21 cellular contexts compared by ENCODE assay signal in genomic region chr17:76468634-76469010, GRCh38. TPM values are rescaled to one million over a fixed set of nuclear protein-coding genes. Genes with fewer than 3 reads are reported as not detected.
DNase-seq lines count a peak whose midpoint lies in the region; ATAC-seq, FAIRE-seq and TF ChIP-seq lines count a peak whose summit lies in the region.
"Had no signal": no experiment of that assay in that cellular context is flagged by ENCODE, and none has a peak within 500 bp of the region (broad histone marks: within the 10 kb centered on the region; RNA-seq: fewer than 3 reads in every experiment).

No MANE protein-coding gene starts in this region.

- H4K20me1 ChIP-seq in BLaER1 (no peaks in the 10 kb centered on the region), GM12878 (ENCODE audit: control insufficient read depth, insufficient read depth) (no peaks in the 10 kb centered on the region), osteoblast (ENCODE audit: insufficient read depth, low read length) (no peaks in the 10 kb centered on the region)

- H3K4me3 ChIP-seq in BLaER1 (no peak overlapping the region), GM12878 (no peak overlapping the region), osteoblast (ENCODE audit: insufficient read depth, low read length) (no peak overlapping the region), esophagus squamous epithelium (no peak overlapping the region), transverse colon (no peak overlapping the region)

- TF ChIP-seq POLR2A in GM18951 (IDR thresholded peaks at IDR 0.05; ENCODE audit: extremely low read depth, insufficient read depth, insufficient read length) (peak; percentile 6), GM12878 (IDR thresholded peaks at IDR 0.05; ENCODE audit: low read depth, low read length) (0 out of 2 replicates have a peak, but pooled peaks have one; percentile 19), esophagus squamous epithelium (IDR thresholded peaks at IDR 0.05) (no peak), transverse colon (IDR thresholded peaks at IDR 0.05) (no peak)

- intact Hi-C loops in GM12878 (cut with micrococcal nuclease; ENCODE audit: unreplicated experiment) = no loop called here
- intact Hi-C loops in esophagus squamous epithelium (cut with DNase I) = no loop called here
- intact Hi-C loops in transverse colon (cut with DNase I; ENCODE audit: low total_unique reads) = no loop called here

- no peak overlapping the region for H3K9ac ChIP-seq in BLaER1
- no peak overlapping the region for H3K9ac ChIP-seq in GM12878 (ENCODE audit: control insufficient read depth, insufficient read depth, low read length)

- H3K9me3 ChIP-seq in BLaER1 (no peaks in the 10 kb centered on the region), GM12878 (replicated peaks; ENCODE audit: control insufficient read depth, insufficient read depth, low read length) (no peaks in the 10 kb centered on the region), osteoblast (ENCODE audit: low read depth, low read length) (no peaks in the 10 kb centered on the region), esophagus squamous epithelium (no peaks in the 10 kb centered on the region), transverse colon (no peaks in the 10 kb centered on the region)

- BruUV-seq in GM12878 (replicated peaks; lab: Mats Ljungman, UMichigan) = no TSS peak

- H2AFZ ChIP-seq in GM12878 (ENCODE audit: control insufficient read depth, low read depth, low read length) = no peak overlapping the region
- H2AFZ ChIP-seq in osteoblast (ENCODE audit: low read length) = no peak overlapping the region

- no peaks in the 10 kb centered on the region for H3K27me3 ChIP-seq in BLaER1
- no peaks in the 10 kb centered on the region for H3K27me3 ChIP-seq in GM12878 (replicated peaks in 1 of 2; ENCODE audit: control insufficient read depth in 2 of 2, insufficient read depth in 2 of 2, low read length in 1 of 2)
- H3K27me3 ChIP-seq in osteoblast (ENCODE audit: insufficient read depth, low read length) = peaks cover 2% of the 10 kb centered on the region
- no peaks in the 10 kb centered on the region for H3K27me3 ChIP-seq in esophagus squamous epithelium
- no peaks in the 10 kb centered on the region for H3K27me3 ChIP-seq in transverse colon

- RAD21 ChIA-PET in GM12878 (lab: Charles Lee; ENCODE audit: unreplicated experiment) = interaction anchor here (1.7 to 2.7 kb wide), 4 partner anchors 12 to 38 kb away, joined by 6 to 37 read pairs (median 14); partner anchors contain the start of gene RHBDF2

- H3K4me1 ChIP-seq in BLaER1 = peaks cover 51% of the 10 kb centered on the region
- H3K4me1 ChIP-seq in GM12878 (ENCODE audit: control insufficient read depth, insufficient read depth, low read length) = peaks cover 6% of the 10 kb centered on the region
- peaks cover 4% of the 10 kb centered on the region for H3K4me1 ChIP-seq in osteoblast (ENCODE audit: insufficient read depth, low read length)
- peaks cover 0 to 4% (median 4%) of the 10 kb centered on the region in 3 donors for H3K4me1 ChIP-seq in esophagus squamous epithelium
- peaks cover 0 to 4% (median 0%) of the 10 kb centered on the region in 4 donors for H3K4me1 ChIP-seq in transverse colon

- POLR2A ChIA-PET in GM12878 (lab: Charles Lee) = interaction anchor here (2.4 kb wide), 1 partner anchor 31 kb away, joined by 9 read pairs; no protein-coding TSS in a partner anchor

- DNase-seq in GM12878 (ENCODE audit: low read depth, low spot score) (no peak), osteoblast (ENCODE audit: insufficient read length, low spot score, missing footprints) (peak; percentile 36), NCI-H2107 treated with DMSO at 0.1 percent for 48 hours (lab: John Stamatoyannopoulos, UW; ENCODE audit: unreplicated experiment) (no peak), esophagus squamous epithelium (lab: John Stamatoyannopoulos, UW) (no peak), transverse colon (no peak)
- DNase-seq: CD8-positive, alpha-beta T cell; COR-L47; DMS153; DMS79 treated with DMSO at 0.1 percent for 48 hours; EL; HCEC 1CT; HFFc6 had no signal

- WGBS in GM12878 (ENCODE audit: insufficient coverage, insufficient replicate concordance, low lambda C conversion rate, missing lambda C conversion rate) = 91% methylated on average over 14 of the region's 14 CpGs
- WGBS in esophagus squamous epithelium, 2 donors = no CpG with 5 or more reads among the region's 14 CpGs
- WGBS in transverse colon (ENCODE audit: low coverage in 1 of 2), 2 donors = 89% methylated on average over 14 of the region's 14 CpGs; no CpG with 5 or more reads in 1 of the 2 donors

- no peak for FAIRE-seq in GM12878 (lab: Jason Lieb, UNC)
- FAIRE-seq: A204.1, D721Med, G401.6, GM12892, HepG2 had no signal

- SMC1A ChIA-PET in GM12878 (lab: Charles Lee; ENCODE audit: uncharacterized antibody, unreplicated experiment) = interaction anchor here (1.6 to 4.6 kb wide), 3 partner anchors 24 to 39 kb away, joined by 7 to 35 read pairs (median 19); no protein-coding TSS in a partner anchor

- H3K4me2 ChIP-seq in BLaER1 (peak overlapping the region; percentile 58; the same call in 1 of the 2 replicates), GM12878 (ENCODE audit: control insufficient read depth, insufficient read depth) (no peak overlapping the region), osteoblast (ENCODE audit: insufficient read depth, low read length) (no peak overlapping the region)

- no peaks in the 10 kb centered on the region for H3K79me2 ChIP-seq in GM12878 (ENCODE audit: control insufficient read depth, insufficient read depth, low read length)
- no peaks in the 10 kb centered on the region for H3K79me2 ChIP-seq in osteoblast (ENCODE audit: insufficient read depth, low read length)

- in situ Hi-C loops in GM18951 (cut with MboI; ENCODE audit: low sequenced_read_pairs, unreplicated experiment) = loop anchor here (5.0 kb wide), 1 partner anchor 39 kb away; no protein-coding TSS in a partner anchor
- in situ Hi-C loops in GM12878 (cut with MboI) = loop anchor here (5.0 kb wide), 1 partner anchor 39 kb away; no protein-coding TSS in a partner anchor
- in situ Hi-C loops in transverse colon (cut with MboI; ENCODE audit: low pct_ligation_motif_present in 1 of 4, low pct_unique_long_range_greater_than_20kb in 1 of 4, low sequenced_read_pairs in 3 of 4) = loop anchor here (5.0 to 10.0 kb wide), 2 partner anchors 39 to 46 kb away; no protein-coding TSS in a partner anchor

- CTCF ChIA-PET in GM12878 (lab: Yijun Ruan, JAX) = interaction anchor here (2.1 to 7.9 kb wide), 2 partner anchors 31 to 37 kb away, joined by 15 to 186 read pairs; partner anchors contain the start of gene RHBDF2

- no peak for ATAC-seq in GM12878
- ATAC-seq: CD8-positive, alpha-beta T cell; HepG2 had no signal

- no peak for TF ChIP-seq RAD21 in GM12878 (IDR thresholded peaks at IDR 0.05; ENCODE audit: insufficient read depth, low read depth, low read length)

- TF ChIP-seq CTCF in GM12878 (IDR thresholded peaks at IDR 0.05 in 2 of 3, conservative IDR thresholded peaks at IDR 0.05 in 1 of 3; ENCODE audit: control insufficient read depth in 2 of 3, extremely low read depth in 1 of 3, insufficient read depth in 1 of 3, low read depth in 3 of 3, low read length in 3 of 3) (no peak), osteoblast (IDR thresholded peaks at IDR 0.05; ENCODE audit: extremely low read depth, low read depth, low read length) (no peak), esophagus squamous epithelium (IDR thresholded peaks at IDR 0.05) (no peak), transverse colon (IDR thresholded peaks at IDR 0.05) (no peak)

- TF ChIP-seq EP300 in GM12878 (IDR thresholded peaks at IDR 0.05; ENCODE audit: borderline replicate concordance in 1 of 2, control insufficient read depth in 1 of 2, low read depth in 2 of 2, low read length in 2 of 2) (no peak), transverse colon (IDR thresholded peaks at IDR 0.05; ENCODE audit: low read depth) (no peak)

- H3K27ac ChIP-seq in BLaER1 (no peak overlapping the region), GM12878 (ENCODE audit: control insufficient read depth, insufficient read depth) (no peak overlapping the region), osteoblast (ENCODE audit: low read depth, low read length) (no peak overlapping the region), esophagus squamous epithelium (no peak overlapping the region), transverse colon (no peak overlapping the region)

- H3K36me3 ChIP-seq in BLaER1 = peaks cover 42% of the 10 kb centered on the region
- peaks cover 2 to 8% of the 10 kb centered on the region in 2 experiments; a peak in 3 of 4 replicates for H3K36me3 ChIP-seq in GM12878 (ENCODE audit: control insufficient read depth in 2 of 2, insufficient read depth in 2 of 2, low read length in 1 of 2)
- no peaks in the 10 kb centered on the region for H3K36me3 ChIP-seq in osteoblast (ENCODE audit: insufficient read depth, low read length)
- peaks cover 0 to 34% (median 6%) of the 10 kb centered on the region in 3 donors for H3K36me3 ChIP-seq in esophagus squamous epithelium
- H3K36me3 ChIP-seq in transverse colon = no peaks in the 10 kb centered on the region

RNA-seq across cellular contexts. Expression of gene AANAT, which starts 1.2 kb away (rescaled TPM):
- total RNA-seq in GM12878 (2013; cell fraction: nucleolus; rRNA removed) = not detected in 2 replicates
- not detected in 2 replicates for total RNA-seq in GM12878 (2014; rRNA removed)
- not detected in 2 replicates for total RNA-seq in GM12878 (2014; rRNA removed; fragmentation: Illumina TruSeq; extraction: Trizol)
- total RNA-seq in GM12878 (2021) = 0.23 TPM in 1 of 2 replicates, not detected in the other
- not detected for polyA plus RNA-seq in GM12878 (2011; ENCODE audit: low read depth)
- polyA plus RNA-seq in GM12878 (2011; rRNA removed) = not detected in 2 replicates
- 0.07 TPM in 1 of 2 replicates, not detected in the other for polyA plus RNA-seq in GM12878 (2011; cell fraction: cytosol; rRNA removed)
- polyA plus RNA-seq in GM12878 (2011; cell fraction: nucleus; rRNA removed) = 0.29 TPM in 1 of 2 replicates, not detected in the other
- 0.48 TPM in 1 of 2 replicates, not detected in the other for polyA plus RNA-seq in GM12878 (2012)
- not detected in 2 replicates for polyA plus RNA-seq in GM12878 (2014; fragmentation: Illumina TruSeq; extraction: Trizol)
- polyA plus RNA-seq in GM12878 (2014; fragmentation: Nextera tagmentation; extraction: Ambion mirVana) = not detected
- not detected in 2 replicates for polyA plus RNA-seq in GM12878 (2014; rRNA removed)
- not detected for polyA plus RNA-seq in GM12878 (2016; fragmentation: Nextera tagmentation; extraction: Ambion mirVana)
- polyA minus RNA-seq in GM12878 (2011; rRNA and poly(A)+ RNA removed) = not detected in 2 replicates
- polyA minus RNA-seq in GM12878 (2011; cell fraction: cytosol; rRNA and poly(A)+ RNA removed) = not detected in 2 replicates
- polyA minus RNA-seq in GM12878 (2011; cell fraction: nucleus; rRNA and poly(A)+ RNA removed) = not detected in 2 replicates
- not detected in 2 replicates for total RNA-seq in osteoblast
- total RNA-seq in esophagus squamous epithelium = not detected
- total RNA-seq in transverse colon = not detected
- total RNA-seq: CD8-positive, alpha-beta T cell; H4; HepG2 had no signal
- polyA plus RNA-seq: CD14-positive monocyte had no signal

RNA-seq across cellular contexts. Expression of gene UBE2O, which starts 15.7 kb away (rescaled TPM):
- total RNA-seq in GM12878 (2013; cell fraction: nucleolus; rRNA removed) = 34.7 and 38.9 TPM in 2 replicates
- total RNA-seq in GM12878 (2014; rRNA removed) (13.4 and 17.8 TPM in 2 replicates), GM12878 (2014; rRNA removed; fragmentation: Illumina TruSeq; extraction: Trizol) (10.3 and 12.4 TPM in 2 replicates), GM12878 (2021) (35.2 and 39.0 TPM in 2 replicates), osteoblast (17.7 and 19.5 TPM in 2 replicates), esophagus squamous epithelium (10 to 100 TPM; 11.9 to 19.8 (median 16.3) TPM), transverse colon (10 to 100 TPM in 3 of 4 donors, 1 to 10 TPM in 1; 9.8 to 28.8 (median 15.9) TPM)
- polyA plus RNA-seq in GM12878 (2011; ENCODE audit: low read depth) = 7.4 TPM
- polyA plus RNA-seq in GM12878 (2011; rRNA removed) (5.7 and 11.1 TPM in 2 replicates), GM12878 (2014; fragmentation: Illumina TruSeq; extraction: Trizol) (10.1 and 18.1 TPM in 2 replicates), GM12878 (2014; fragmentation: Nextera tagmentation; extraction: Ambion mirVana) (1 to 10 TPM; 2.1 to 3.0 TPM), GM12878 (2014; rRNA removed) (14.5 and 21.7 TPM in 2 replicates), GM12878 (2016; fragmentation: Nextera tagmentation; extraction: Ambion mirVana) (10 to 100 TPM; 13.7 to 15.5 TPM)
- polyA plus RNA-seq in GM12878 (2011; cell fraction: cytosol; rRNA removed) = 11.0 and 15.8 TPM in 2 replicates
- polyA plus RNA-seq in GM12878 (2011; cell fraction: nucleus; rRNA removed) = 34.1 and 40.7 TPM in 2 replicates
- polyA plus RNA-seq in GM12878 (2012) = 15.5 and 18.7 TPM in 2 replicates
- polyA minus RNA-seq in GM12878 (2011; rRNA and poly(A)+ RNA removed) = 48.9 and 93.6 TPM in 2 replicates
- 13.2 and 13.6 TPM in 2 replicates for polyA minus RNA-seq in GM12878 (2011; cell fraction: cytosol; rRNA and poly(A)+ RNA removed)
- 8.6 and 14.3 TPM in 2 replicates for polyA minus RNA-seq in GM12878 (2011; cell fraction: nucleus; rRNA and poly(A)+ RNA removed)

RNA-seq across cellular contexts. Expression of gene RHBDF2, which starts 32.6 kb away (rescaled TPM):
- total RNA-seq in GM12878 (2013; cell fraction: nucleolus; rRNA removed) = 130 and 159 TPM in 2 replicates
- total RNA-seq in GM12878 (2014; rRNA removed) (22.5 and 31.1 TPM in 2 replicates), GM12878 (2014; rRNA removed; fragmentation: Illumina TruSeq; extraction: Trizol) (10.9 and 12.2 TPM in 2 replicates), GM12878 (2021) (30.5 and 43.0 TPM in 2 replicates), osteoblast (7.1 and 8.3 TPM in 2 replicates), esophagus squamous epithelium (10 to 100 TPM; 27.0 to 38.5 (median 33.7) TPM), transverse colon (10 to 100 TPM; 11.3 to 47.4 (median 23.2) TPM)
- 10.0 TPM for polyA plus RNA-seq in GM12878 (2011; ENCODE audit: low read depth)
- polyA plus RNA-seq in GM12878 (2011; rRNA removed) (2.0 and 6.5 TPM in 2 replicates), GM12878 (2014; fragmentation: Illumina TruSeq; extraction: Trizol) (3.7 and 12.9 TPM in 2 replicates), GM12878 (2014; fragmentation: Nextera tagmentation; extraction: Ambion mirVana) (1 to 10 TPM in 1 of 2 experiments, under 1 TPM in 1; 0.97 to 1.1 TPM), GM12878 (2014; rRNA removed) (38.3 and 42.4 TPM in 2 replicates), GM12878 (2016; fragmentation: Nextera tagmentation; extraction: Ambion mirVana) (10 to 100 TPM; 24.5 to 26.4 TPM)
- polyA plus RNA-seq in GM12878 (2011; cell fraction: cytosol; rRNA removed) = 7.1 and 8.0 TPM in 2 replicates
- polyA plus RNA-seq in GM12878 (2011; cell fraction: nucleus; rRNA removed) = 52.8 and 56.2 TPM in 2 replicates
- 34.5 and 40.1 TPM in 2 replicates for polyA plus RNA-seq in GM12878 (2012)
- 7.6 and 15.0 TPM in 2 replicates for polyA minus RNA-seq in GM12878 (2011; rRNA and poly(A)+ RNA removed)
- polyA minus RNA-seq in GM12878 (2011; cell fraction: cytosol; rRNA and poly(A)+ RNA removed) = 7.0 and 7.6 TPM in 2 replicates
- polyA minus RNA-seq in GM12878 (2011; cell fraction: nucleus; rRNA and poly(A)+ RNA removed) = 14.9 and 27.1 TPM in 2 replicates

Comparison
In these comparisons a context has a peak if more than half of its experiments do, and no peak if none do; other contexts are left out.
1. POLR2A ChIP-seq: peak in GM18951 (single experiment) and GM12878 (single experiment); none in esophagus squamous epithelium (0 of 4) and transverse colon (single experiment).